In genomic region chr3:115187149-115187757, GRCh38 we compare ENCODE assay signal across 9 cellular contexts. TPM values are rescaled to one million over a fixed set of nuclear protein-coding genes. Genes with fewer than 3 reads are reported as not detected.
DNase-seq lines count a peak whose midpoint lies in the region; ATAC-seq and TF ChIP-seq lines count a peak whose summit lies in the region.
"Had no signal": no experiment of that assay in that cellular context is flagged by ENCODE, and none has a peak within 500 bp of the region (broad histone marks: within the 10 kb centered on the region; RNA-seq: fewer than 3 reads in every experiment).

No MANE protein-coding gene starts in this region.

- H3K36me3 ChIP-seq in mucosa of descending colon (ENCODE audit: low read depth): no peaks in the 10 kb centered on the region
- H3K36me3 ChIP-seq: left ventricle myocardium inferior, stomach had no signal

- WGBS in lower leg skin, 2 donors: 79 to 80% methylated on average over 4 of the region's 4 CpGs

- no peak for TF ChIP-seq POLR2A in lower leg skin (IDR thresholded peaks at IDR 0.05)

- H3K4me1 ChIP-seq in mucosa of descending colon (ENCODE audit: low read depth): no peaks in the 10 kb centered on the region
- H3K4me1 ChIP-seq: left ventricle myocardium inferior, stomach had no signal

- H3K4me3 ChIP-seq in mucosa of descending colon: no peak overlapping the region
- no peak overlapping the region for H3K4me3 ChIP-seq in lower leg skin (ENCODE audit: low read depth, poor library complexity, severe bottlenecking)
- H3K4me3 ChIP-seq: left ventricle myocardium inferior, stomach had no signal

- DNase-seq in mucosa of descending colon (peak in 1 of 3 donors; percentile 5), lower leg skin (ENCODE audit: low spot score in 2 of 2) (no peak), GM03348 (ENCODE audit: low spot score) (no peak), left cardiac atrium (no peak)
- DNase-seq: left ventricle myocardium inferior, stomach had no signal

- H3K9me3 ChIP-seq in mucosa of descending colon: peaks cover 12% of the 10 kb centered on the region

- TF ChIP-seq CTCF in mucosa of descending colon (IDR thresholded peaks at IDR 0.05): no peak
- TF ChIP-seq CTCF in lower leg skin (IDR thresholded peaks at IDR 0.05): no peak

- intact Hi-C loops in mucosa of descending colon (cut with DNase I, micrococcal nuclease) (no loop called here), lower leg skin (cut with DNase I; ENCODE audit: low total_unique reads) (no loop called here), left cardiac atrium (cut with DNase I) (no loop called here)

- ATAC-seq in GM18909 (IDR thresholded peaks at IDR 0.05; ENCODE audit: poor library complexity, unreplicated experiment) (peak; percentile 100), GM21717 (IDR thresholded peaks at IDR 0.05; ENCODE audit: unreplicated experiment) (peak; percentile 100), HG03354 (IDR thresholded peaks at IDR 0.05; ENCODE audit: poor library complexity, severe bottlenecking, unreplicated experiment) (peak; percentile 100), mucosa of descending colon (peak; percentile 67), left cardiac atrium (no peak)

RNA-seq across cellular contexts. Expression of gene ZBTB20, which starts 40.2 kb away (rescaled TPM):
- total RNA-seq in mucosa of descending colon (10 to 100 TPM; 30.6 to 85.6 (median 37.3) TPM), lower leg skin (10 to 100 TPM; 22.5 to 41.9 (median 33.1) TPM), left cardiac atrium (10 to 100 TPM; 59.5 to 68.8 TPM)

Comparison
In these comparisons a context has a peak if more than half of its experiments do, and no peak if none do; other contexts are left out.
1. ATAC-seq: peak in GM18909 (single experiment), GM21717 (single experiment), HG03354 (single experiment) and mucosa of descending colon (single experiment); none in left cardiac atrium (0 of 2).